ENCODE assay signal across 26 cellular contexts in genomic region chr2:141946016-141946415, GRCh38.
DNase-seq lines count a peak whose midpoint lies in the region; ATAC-seq, FAIRE-seq and TF ChIP-seq lines count a peak whose summit lies in the region.
"Had no signal": no experiment of that assay in that cellular context is flagged by ENCODE, and none has a peak within 500 bp of the region (broad histone marks: within the 10 kb centered on the region; RNA-seq: fewer than 3 reads in every experiment).

No MANE protein-coding gene starts in this region.

- no peak for FAIRE-seq in small intestine (lab: Jason Lieb, UNC)
- FAIRE-seq: A549, D721Med, GM12891, GM18507, H1 had no signal

- in situ Hi-C loops in gastrocnemius medialis (cut with MboI; ENCODE audit: low sequenced_read_pairs in 4 of 4), result no loop called here

- 50 to 84% (median 54%) methylated on average over 3 of the region's 3 CpGs for WGBS in small intestine, 3 donors

- no peak overlapping the region for H3K27ac ChIP-seq in small intestine (ENCODE audit: low read depth in 1 of 2, low read length in 1 of 2)
- H3K27ac ChIP-seq in gastrocnemius medialis, result no peak overlapping the region
- H3K27ac ChIP-seq: A549; BLaER1 treated with 17β-estradiol and CSF1 and Interleukin-3, amounts not matched to agents 10 nM and 100 nM; GM23248 had no signal

- H3K9me3 ChIP-seq in small intestine (ENCODE audit: control insufficient read depth, low read depth) (no peaks in the 10 kb centered on the region), gastrocnemius medialis (no peaks in the 10 kb centered on the region)
- H3K9me3 ChIP-seq: A549; BE2C; BLaER1 treated with 17β-estradiol and CSF1 and Interleukin-3, amounts not matched to agents 10 nM and 100 nM had no signal

- no peaks in the 10 kb centered on the region for H3K4me1 ChIP-seq in small intestine (ENCODE audit: control insufficient read depth in 2 of 2, insufficient read depth in 1 of 2, low read depth in 1 of 2, low read length in 1 of 2)
- H3K4me1 ChIP-seq in gastrocnemius medialis, result no peaks in the 10 kb centered on the region
- H3K4me1 ChIP-seq: A549, BE2C had no signal

- ATAC-seq in GM19324 (IDR thresholded peaks at IDR 0.05; ENCODE audit: low FRiP score, unreplicated experiment), result no peak
- no peak for ATAC-seq in gastrocnemius medialis
- ATAC-seq: A549 had no signal

- intact Hi-C loops in gastrocnemius medialis (cut with DNase I; ENCODE audit: low total_unique reads), result no loop called here

- H3K36me3 ChIP-seq in small intestine (ENCODE audit: control insufficient read depth in 2 of 2, insufficient read depth in 2 of 2, low read length in 2 of 2) (no peaks in the 10 kb centered on the region), gastrocnemius medialis (no peaks in the 10 kb centered on the region)
- H3K36me3 ChIP-seq: BE2C; BLaER1 treated with 17β-estradiol and CSF1 and Interleukin-3, amounts not matched to agents 10 nM and 100 nM had no signal

- TF ChIP-seq POLR2A in gastrocnemius medialis (IDR thresholded peaks at IDR 0.05), result no peak

- H3K4me3 ChIP-seq in small intestine (ENCODE audit: low read depth in 1 of 2, low read length in 2 of 2), result no peak overlapping the region
- no peak overlapping the region for H3K4me3 ChIP-seq in gastrocnemius medialis
- H3K4me3 ChIP-seq: A549; BLaER1 treated with 17β-estradiol and CSF1 and Interleukin-3, amounts not matched to agents 10 nM and 100 nM; GM23248 had no signal

- DNase-seq in ELR (ENCODE audit: low read depth) (peak; percentile 19), NCI-H226 (peak; percentile 61), amniotic epithelial cell (ENCODE audit: low read depth) (peak; percentile 34), iPS-NIHi7 (ENCODE audit: extremely low spot score) (peak; percentile 10), small intestine (no peak), gastrocnemius medialis (no peak)
- DNase-seq: 8988T; ACHN; AML-193; BE2C; CD4-positive, alpha-beta T cell; CD8-positive, alpha-beta memory T cell; DMS 273 treated with DMSO at 0.1 percent for 48 hours; DMS79; EL; GF-D8; GM23248; H7; HCEC 1CT had no signal

- H3K27me3 ChIP-seq in small intestine (ENCODE audit: control insufficient read depth in 2 of 2, insufficient read depth in 2 of 2, low read length in 2 of 2) (no peaks in the 10 kb centered on the region), gastrocnemius medialis (no peaks in the 10 kb centered on the region)
- H3K27me3 ChIP-seq: BE2C; BLaER1 treated with 17β-estradiol and CSF1 and Interleukin-3, amounts not matched to agents 10 nM and 100 nM had no signal

- TF ChIP-seq CTCF in gastrocnemius medialis (IDR thresholded peaks at IDR 0.05 in 4 of 5, conservative IDR thresholded peaks at IDR 0.05 in 1 of 5), result no peak

Comparison
In these comparisons a context has a peak if more than half of its experiments do, and no peak if none do; other contexts are left out.
1. DNase-seq: peak in ELR (single experiment), NCI-H226 (single experiment), amniotic epithelial cell (single experiment) and iPS-NIHi7 (single experiment); none in small intestine (single experiment) and gastrocnemius medialis (0 of 2).